Comparison of ENCODE assay signal across 9 cellular contexts in the genomic region with DNA sequence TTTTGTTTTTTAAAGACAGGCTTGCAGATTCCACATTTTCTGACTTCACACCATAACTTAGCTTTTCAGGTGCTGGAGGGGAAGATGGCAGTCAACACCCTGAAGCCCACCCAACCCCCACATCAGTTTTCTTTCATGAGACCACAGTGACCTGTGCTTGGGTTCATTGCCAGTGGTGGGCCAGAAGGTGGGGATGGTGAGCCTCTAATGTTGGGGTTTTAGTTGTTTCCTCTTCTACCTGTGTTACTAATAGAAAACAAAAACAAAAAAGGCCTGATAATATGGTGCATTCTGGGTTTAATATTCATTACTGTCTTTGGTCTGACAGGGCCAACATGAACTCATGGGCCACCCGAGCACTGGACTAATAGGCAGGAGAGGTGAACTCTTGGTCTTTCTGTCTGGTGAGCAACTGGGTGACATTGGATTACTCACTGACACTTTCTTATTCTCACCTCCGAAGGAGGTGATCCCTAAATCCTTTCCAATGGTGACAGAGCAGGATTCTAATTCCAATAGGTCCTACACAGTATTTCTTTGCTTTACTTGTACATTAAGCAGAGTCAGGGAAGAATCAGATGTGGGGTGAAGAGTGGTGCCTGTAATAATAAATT.
DNase-seq lines count a peak whose midpoint lies in the region; ATAC-seq and TF ChIP-seq lines count a peak whose summit lies in the region.
"Had no signal": no experiment of that assay in that cellular context is flagged by ENCODE, and none has a peak within 500 bp of the region (broad histone marks: within the 10 kb centered on the region; RNA-seq: fewer than 3 reads in every experiment).

No MANE protein-coding gene starts in this region.

- peaks cover 53% of the 10 kb centered on the region for H3K4me1 Mint-ChIP-seq in dendritic cell treated with granulocyte-macrophage colony-stimulating factor and Interleukin-4, amounts not matched to agents 40 ng/mL and 50 ng/mL, for 4 days (ENCODE audit: low read depth)

- peaks cover 89% of the 10 kb centered on the region for H3K36me3 Mint-ChIP-seq in dendritic cell treated with granulocyte-macrophage colony-stimulating factor and Interleukin-4, amounts not matched to agents 40 ng/mL and 50 ng/mL, for 4 days (ENCODE audit: low read depth)

- H3K9me3 Mint-ChIP-seq in dendritic cell treated with granulocyte-macrophage colony-stimulating factor and Interleukin-4, amounts not matched to agents 40 ng/mL and 50 ng/mL, for 4 days = no peaks in the 10 kb centered on the region

- TF ChIP-seq CTCF in psoas muscle (IDR thresholded peaks at IDR 0.05) = no peak

- H3K27ac ChIP-seq in psoas muscle = peak overlapping the region; percentile 32

- no peak overlapping the region for H3K4me3 ChIP-seq in psoas muscle

- WGBS in psoas muscle, 3 donors = 47 to 66% (median 65%) methylated on average over 2 of the region's 2 CpGs

- peaks cover 54% of the 10 kb centered on the region for H3K4me1 ChIP-seq in psoas muscle

- peak in 2 of 4 donors; percentile 26 to 46 for ATAC-seq in psoas muscle
- no peak for ATAC-seq in HG02970 (IDR thresholded peaks at IDR 0.05; ENCODE audit: low FRiP score, unreplicated experiment)
- no peak for ATAC-seq in HG03175 (IDR thresholded peaks at IDR 0.05; ENCODE audit: unreplicated experiment)

- intact Hi-C loops in dendritic cell treated with granulocyte-macrophage colony-stimulating factor and Interleukin-4, amounts not matched to agents 40 ng/mL and 50 ng/mL, for 4 days (cut with micrococcal nuclease) = loop anchor here (5.0 kb wide), 2 partner anchors 36 to 81 kb away; no protein-coding TSS in a partner anchor
- intact Hi-C loops in psoas muscle (cut with DNase I) = no loop called here

- H3K27me3 Mint-ChIP-seq in dendritic cell treated with granulocyte-macrophage colony-stimulating factor and Interleukin-4, amounts not matched to agents 40 ng/mL and 50 ng/mL, for 4 days = no peaks in the 10 kb centered on the region

- H3K4me3 Mint-ChIP-seq in dendritic cell treated with granulocyte-macrophage colony-stimulating factor and Interleukin-4, amounts not matched to agents 40 ng/mL and 50 ng/mL, for 4 days = no peak overlapping the region

- peak overlapping the region; percentile 32 for H3K27ac Mint-ChIP-seq in dendritic cell treated with granulocyte-macrophage colony-stimulating factor and Interleukin-4, amounts not matched to agents 40 ng/mL and 50 ng/mL, for 4 days

- peaks cover 5 to 66% of the 10 kb centered on the region in 2 donors for H3K36me3 ChIP-seq in psoas muscle (ENCODE audit: insufficient read depth in 1 of 2, low read depth in 1 of 2)

- H3K9me3 ChIP-seq in psoas muscle = no peaks in the 10 kb centered on the region

- no peaks in the 10 kb centered on the region for H3K27me3 ChIP-seq in psoas muscle (ENCODE audit: insufficient read depth in 3 of 3, low read length in 2 of 3)

- DNase-seq in DMS153 treated with DMSO at 0.1 percent for 48 hours (lab: John Stamatoyannopoulos, UW; ENCODE audit: unreplicated experiment) (peak; percentile 34), DMS153 (lab: John Stamatoyannopoulos, UW) (no peak), NCI-H1105 (lab: John Stamatoyannopoulos, UW) (peak; percentile 6), psoas muscle (no peak), retina (no peak)
- DNase-seq: NCI-H187 had no signal

Comparison
In these comparisons a context has a peak if more than half of its experiments do, and no peak if none do; other contexts are left out.
1. DNase-seq: peak in DMS153 treated with DMSO at 0.1 percent for 48 hours (single experiment) and NCI-H1105 (single experiment); none in DMS153 (single experiment), psoas muscle (0 of 2) and retina (single experiment).